Comparison of ENCODE assay signal across 1 cellular context in the genomic region with DNA sequence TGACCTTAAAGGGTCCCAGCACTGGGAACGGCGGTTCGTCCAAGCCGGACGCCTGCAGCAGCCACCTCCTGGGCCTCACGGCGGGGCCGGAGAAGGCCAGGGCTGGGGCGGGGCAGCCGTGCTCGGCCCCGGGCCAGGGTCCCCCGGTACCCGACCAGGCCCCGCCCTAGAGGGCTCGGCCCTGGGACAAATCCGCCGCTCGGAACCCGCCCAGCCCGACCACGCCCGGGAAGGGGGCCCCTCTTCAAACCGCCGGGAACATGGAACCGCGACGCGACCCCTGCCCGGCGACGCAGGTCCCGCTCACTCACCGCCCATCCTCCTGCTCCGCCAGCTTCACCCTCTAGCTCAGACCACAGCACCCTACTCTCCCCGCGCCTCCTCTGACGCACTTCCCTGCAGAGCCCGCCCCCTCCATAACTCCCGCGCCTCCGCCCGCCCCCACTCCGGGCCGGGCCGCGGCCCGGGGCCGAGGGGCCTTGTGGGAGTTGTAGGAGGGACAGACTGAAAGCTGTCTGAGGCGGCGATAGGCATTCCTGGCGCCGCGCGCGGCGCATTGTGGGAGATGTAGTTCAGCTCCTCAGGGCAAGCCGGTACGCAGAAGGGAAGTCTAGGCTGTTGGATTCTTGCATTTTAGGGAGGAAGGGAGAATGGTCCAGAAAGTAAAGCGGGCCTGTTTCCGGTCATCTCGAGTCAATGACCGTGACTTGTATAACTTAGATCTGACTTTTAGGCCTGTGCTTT.
TF ChIP-seq lines count a peak whose summit lies in the region.

A gene (minus strand): TSS at position 365 of the 744 bp plus-strand sequence. CDS start 1,478 bp downstream, outside the sequence.

TF ChIP-seq in HepG2, 621 proteins besides CTCF, POLR2A, EP300 and RAD21 (continued from another document and continues in another):
- TF ChIP-seq, protein P1, sequence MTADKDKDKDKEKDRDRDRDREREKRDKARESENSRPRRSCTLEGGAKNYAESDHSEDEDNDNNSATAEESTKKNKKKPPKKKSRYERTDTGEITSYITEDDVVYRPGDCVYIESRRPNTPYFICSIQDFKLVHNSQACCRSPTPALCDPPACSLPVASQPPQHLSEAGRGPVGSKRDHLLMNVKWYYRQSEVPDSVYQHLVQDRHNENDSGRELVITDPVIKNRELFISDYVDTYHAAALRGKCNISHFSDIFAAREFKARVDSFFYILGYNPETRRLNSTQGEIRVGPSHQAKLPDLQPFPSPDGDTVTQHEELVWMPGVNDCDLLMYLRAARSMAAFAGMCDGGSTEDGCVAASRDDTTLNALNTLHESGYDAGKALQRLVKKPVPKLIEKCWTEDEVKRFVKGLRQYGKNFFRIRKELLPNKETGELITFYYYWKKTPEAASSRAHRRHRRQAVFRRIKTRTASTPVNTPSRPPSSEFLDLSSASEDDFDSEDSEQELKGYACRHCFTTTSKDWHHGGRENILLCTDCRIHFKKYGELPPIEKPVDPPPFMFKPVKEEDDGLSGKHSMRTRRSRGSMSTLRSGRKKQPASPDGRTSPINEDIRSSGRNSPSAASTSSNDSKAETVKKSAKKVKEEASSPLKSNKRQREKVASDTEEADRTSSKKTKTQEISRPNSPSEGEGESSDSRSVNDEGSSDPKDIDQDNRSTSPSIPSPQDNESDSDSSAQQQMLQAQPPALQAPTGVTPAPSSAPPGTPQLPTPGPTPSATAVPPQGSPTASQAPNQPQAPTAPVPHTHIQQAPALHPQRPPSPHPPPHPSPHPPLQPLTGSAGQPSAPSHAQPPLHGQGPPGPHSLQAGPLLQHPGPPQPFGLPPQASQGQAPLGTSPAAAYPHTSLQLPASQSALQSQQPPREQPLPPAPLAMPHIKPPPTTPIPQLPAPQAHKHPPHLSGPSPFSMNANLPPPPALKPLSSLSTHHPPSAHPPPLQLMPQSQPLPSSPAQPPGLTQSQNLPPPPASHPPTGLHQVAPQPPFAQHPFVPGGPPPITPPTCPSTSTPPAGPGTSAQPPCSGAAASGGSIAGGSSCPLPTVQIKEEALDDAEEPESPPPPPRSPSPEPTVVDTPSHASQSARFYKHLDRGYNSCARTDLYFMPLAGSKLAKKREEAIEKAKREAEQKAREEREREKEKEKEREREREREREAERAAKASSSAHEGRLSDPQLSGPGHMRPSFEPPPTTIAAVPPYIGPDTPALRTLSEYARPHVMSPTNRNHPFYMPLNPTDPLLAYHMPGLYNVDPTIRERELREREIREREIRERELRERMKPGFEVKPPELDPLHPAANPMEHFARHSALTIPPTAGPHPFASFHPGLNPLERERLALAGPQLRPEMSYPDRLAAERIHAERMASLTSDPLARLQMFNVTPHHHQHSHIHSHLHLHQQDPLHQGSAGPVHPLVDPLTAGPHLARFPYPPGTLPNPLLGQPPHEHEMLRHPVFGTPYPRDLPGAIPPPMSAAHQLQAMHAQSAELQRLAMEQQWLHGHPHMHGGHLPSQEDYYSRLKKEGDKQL (CRISPR knock-in tag; IDR thresholded peaks at IDR 0.05; ENCODE audit: low read depth), result no peak
- TF ChIP-seq NFYB (CRISPR knock-in tag; IDR thresholded peaks at IDR 0.05), result peak; percentile 59
- TF ChIP-seq ZFP62 (CRISPR knock-in tag; IDR thresholded peaks at IDR 0.05), result no peak
- TF ChIP-seq ZNF317 (CRISPR knock-in tag; IDR thresholded peaks at IDR 0.05), result no peak
- TF ChIP-seq ZNF589 (CRISPR knock-in tag; conservative IDR thresholded peaks at IDR 0.05), result no peak
- TF ChIP-seq, protein P2, sequence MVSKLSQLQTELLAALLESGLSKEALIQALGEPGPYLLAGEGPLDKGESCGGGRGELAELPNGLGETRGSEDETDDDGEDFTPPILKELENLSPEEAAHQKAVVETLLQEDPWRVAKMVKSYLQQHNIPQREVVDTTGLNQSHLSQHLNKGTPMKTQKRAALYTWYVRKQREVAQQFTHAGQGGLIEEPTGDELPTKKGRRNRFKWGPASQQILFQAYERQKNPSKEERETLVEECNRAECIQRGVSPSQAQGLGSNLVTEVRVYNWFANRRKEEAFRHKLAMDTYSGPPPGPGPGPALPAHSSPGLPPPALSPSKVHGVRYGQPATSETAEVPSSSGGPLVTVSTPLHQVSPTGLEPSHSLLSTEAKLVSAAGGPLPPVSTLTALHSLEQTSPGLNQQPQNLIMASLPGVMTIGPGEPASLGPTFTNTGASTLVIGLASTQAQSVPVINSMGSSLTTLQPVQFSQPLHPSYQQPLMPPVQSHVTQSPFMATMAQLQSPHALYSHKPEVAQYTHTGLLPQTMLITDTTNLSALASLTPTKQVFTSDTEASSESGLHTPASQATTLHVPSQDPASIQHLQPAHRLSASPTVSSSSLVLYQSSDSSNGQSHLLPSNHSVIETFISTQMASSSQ (IDR thresholded peaks at IDR 0.05; ENCODE audit: low read depth), result no peak
- TF ChIP-seq, protein P2 (CRISPR knock-in tag; IDR thresholded peaks at IDR 0.05; ENCODE audit: borderline replicate concordance), result 0 out of 2 replicates have a peak, but pooled peaks have one; percentile 39
- TF ChIP-seq, protein P3, sequence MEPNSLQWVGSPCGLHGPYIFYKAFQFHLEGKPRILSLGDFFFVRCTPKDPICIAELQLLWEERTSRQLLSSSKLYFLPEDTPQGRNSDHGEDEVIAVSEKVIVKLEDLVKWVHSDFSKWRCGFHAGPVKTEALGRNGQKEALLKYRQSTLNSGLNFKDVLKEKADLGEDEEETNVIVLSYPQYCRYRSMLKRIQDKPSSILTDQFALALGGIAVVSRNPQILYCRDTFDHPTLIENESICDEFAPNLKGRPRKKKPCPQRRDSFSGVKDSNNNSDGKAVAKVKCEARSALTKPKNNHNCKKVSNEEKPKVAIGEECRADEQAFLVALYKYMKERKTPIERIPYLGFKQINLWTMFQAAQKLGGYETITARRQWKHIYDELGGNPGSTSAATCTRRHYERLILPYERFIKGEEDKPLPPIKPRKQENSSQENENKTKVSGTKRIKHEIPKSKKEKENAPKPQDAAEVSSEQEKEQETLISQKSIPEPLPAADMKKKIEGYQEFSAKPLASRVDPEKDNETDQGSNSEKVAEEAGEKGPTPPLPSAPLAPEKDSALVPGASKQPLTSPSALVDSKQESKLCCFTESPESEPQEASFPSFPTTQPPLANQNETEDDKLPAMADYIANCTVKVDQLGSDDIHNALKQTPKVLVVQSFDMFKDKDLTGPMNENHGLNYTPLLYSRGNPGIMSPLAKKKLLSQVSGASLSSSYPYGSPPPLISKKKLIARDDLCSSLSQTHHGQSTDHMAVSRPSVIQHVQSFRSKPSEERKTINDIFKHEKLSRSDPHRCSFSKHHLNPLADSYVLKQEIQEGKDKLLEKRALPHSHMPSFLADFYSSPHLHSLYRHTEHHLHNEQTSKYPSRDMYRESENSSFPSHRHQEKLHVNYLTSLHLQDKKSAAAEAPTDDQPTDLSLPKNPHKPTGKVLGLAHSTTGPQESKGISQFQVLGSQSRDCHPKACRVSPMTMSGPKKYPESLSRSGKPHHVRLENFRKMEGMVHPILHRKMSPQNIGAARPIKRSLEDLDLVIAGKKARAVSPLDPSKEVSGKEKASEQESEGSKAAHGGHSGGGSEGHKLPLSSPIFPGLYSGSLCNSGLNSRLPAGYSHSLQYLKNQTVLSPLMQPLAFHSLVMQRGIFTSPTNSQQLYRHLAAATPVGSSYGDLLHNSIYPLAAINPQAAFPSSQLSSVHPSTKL (CRISPR knock-in tag; IDR thresholded peaks at IDR 0.05), result peak; percentile 33; the same call in 1 of the 2 replicates
- no peak for TF ChIP-seq PCBP1 (IDR thresholded peaks at IDR 0.05; ENCODE audit: borderline replicate concordance, low read depth, low read length)
- TF ChIP-seq, protein P4, sequence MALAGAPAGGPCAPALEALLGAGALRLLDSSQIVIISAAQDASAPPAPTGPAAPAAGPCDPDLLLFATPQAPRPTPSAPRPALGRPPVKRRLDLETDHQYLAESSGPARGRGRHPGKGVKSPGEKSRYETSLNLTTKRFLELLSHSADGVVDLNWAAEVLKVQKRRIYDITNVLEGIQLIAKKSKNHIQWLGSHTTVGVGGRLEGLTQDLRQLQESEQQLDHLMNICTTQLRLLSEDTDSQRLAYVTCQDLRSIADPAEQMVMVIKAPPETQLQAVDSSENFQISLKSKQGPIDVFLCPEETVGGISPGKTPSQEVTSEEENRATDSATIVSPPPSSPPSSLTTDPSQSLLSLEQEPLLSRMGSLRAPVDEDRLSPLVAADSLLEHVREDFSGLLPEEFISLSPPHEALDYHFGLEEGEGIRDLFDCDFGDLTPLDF (CRISPR knock-in tag; IDR thresholded peaks at IDR 0.05), result peak; percentile 59
- TF ChIP-seq KDM6A (CRISPR knock-in tag; IDR thresholded peaks at IDR 0.05; ENCODE audit: low read depth), result no peak
- TF ChIP-seq EED (CRISPR knock-in tag; IDR thresholded peaks at IDR 0.05), result no peak
- TF ChIP-seq, protein P5, sequence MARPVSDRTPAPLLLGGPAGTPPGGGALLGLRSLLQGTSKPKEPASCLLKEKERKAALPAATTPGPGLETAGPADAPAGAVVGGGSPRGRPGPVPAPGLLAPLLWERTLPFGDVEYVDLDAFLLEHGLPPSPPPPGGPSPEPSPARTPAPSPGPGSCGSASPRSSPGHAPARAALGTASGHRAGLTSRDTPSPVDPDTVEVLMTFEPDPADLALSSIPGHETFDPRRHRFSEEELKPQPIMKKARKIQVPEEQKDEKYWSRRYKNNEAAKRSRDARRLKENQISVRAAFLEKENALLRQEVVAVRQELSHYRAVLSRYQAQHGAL (CRISPR knock-in tag; IDR thresholded peaks at IDR 0.05; ENCODE audit: not compliant biosample characterization), result no peak
- no peak for TF ChIP-seq ATM (IDR thresholded peaks at IDR 0.05; ENCODE audit: borderline replicate concordance)
- no peak for TF ChIP-seq PTBP1 (IDR thresholded peaks at IDR 0.05; ENCODE audit: low read depth, low read length, poor library complexity, severe bottlenecking)
- TF ChIP-seq FOXC1 (CRISPR knock-in tag; IDR thresholded peaks at IDR 0.05; ENCODE audit: borderline replicate concordance), result no peak; the same call in 1 of the 2 replicates
- TF ChIP-seq, protein P6, sequence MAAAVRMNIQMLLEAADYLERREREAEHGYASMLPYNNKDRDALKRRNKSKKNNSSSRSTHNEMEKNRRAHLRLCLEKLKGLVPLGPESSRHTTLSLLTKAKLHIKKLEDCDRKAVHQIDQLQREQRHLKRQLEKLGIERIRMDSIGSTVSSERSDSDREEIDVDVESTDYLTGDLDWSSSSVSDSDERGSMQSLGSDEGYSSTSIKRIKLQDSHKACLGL (CRISPR knock-in tag; IDR thresholded peaks at IDR 0.05), result 0 out of 2 replicates have a peak, but pooled peaks have one; percentile 47
- no peak for TF ChIP-seq HNF4G (IDR thresholded peaks at IDR 0.05; ENCODE audit: borderline replicate concordance, low read depth, low read length)
- no peak for TF ChIP-seq HNF4G (CRISPR knock-in tag; IDR thresholded peaks at IDR 0.05; ENCODE audit: borderline replicate concordance, low read depth)
- TF ChIP-seq, protein P7, sequence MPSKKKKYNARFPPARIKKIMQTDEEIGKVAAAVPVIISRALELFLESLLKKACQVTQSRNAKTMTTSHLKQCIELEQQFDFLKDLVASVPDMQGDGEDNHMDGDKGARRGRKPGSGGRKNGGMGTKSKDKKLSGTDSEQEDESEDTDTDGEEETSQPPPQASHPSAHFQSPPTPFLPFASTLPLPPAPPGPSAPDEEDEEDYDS (CRISPR knock-in tag; IDR thresholded peaks at IDR 0.05), result peak; percentile 60; the same call in 1 of the 2 replicates
- TF ChIP-seq FOSL2 (CRISPR knock-in tag; IDR thresholded peaks at IDR 0.05), result no peak
- TF ChIP-seq NRL (CRISPR knock-in tag; IDR thresholded peaks at IDR 0.05; ENCODE audit: borderline replicate concordance), result no peak
- TF ChIP-seq ZNF337 (CRISPR knock-in tag; IDR thresholded peaks at IDR 0.05; ENCODE audit: borderline replicate concordance, low read depth), result no peak
- no peak for TF ChIP-seq MEF2D (CRISPR knock-in tag; IDR thresholded peaks at IDR 0.05)
- TF ChIP-seq, protein P8, sequence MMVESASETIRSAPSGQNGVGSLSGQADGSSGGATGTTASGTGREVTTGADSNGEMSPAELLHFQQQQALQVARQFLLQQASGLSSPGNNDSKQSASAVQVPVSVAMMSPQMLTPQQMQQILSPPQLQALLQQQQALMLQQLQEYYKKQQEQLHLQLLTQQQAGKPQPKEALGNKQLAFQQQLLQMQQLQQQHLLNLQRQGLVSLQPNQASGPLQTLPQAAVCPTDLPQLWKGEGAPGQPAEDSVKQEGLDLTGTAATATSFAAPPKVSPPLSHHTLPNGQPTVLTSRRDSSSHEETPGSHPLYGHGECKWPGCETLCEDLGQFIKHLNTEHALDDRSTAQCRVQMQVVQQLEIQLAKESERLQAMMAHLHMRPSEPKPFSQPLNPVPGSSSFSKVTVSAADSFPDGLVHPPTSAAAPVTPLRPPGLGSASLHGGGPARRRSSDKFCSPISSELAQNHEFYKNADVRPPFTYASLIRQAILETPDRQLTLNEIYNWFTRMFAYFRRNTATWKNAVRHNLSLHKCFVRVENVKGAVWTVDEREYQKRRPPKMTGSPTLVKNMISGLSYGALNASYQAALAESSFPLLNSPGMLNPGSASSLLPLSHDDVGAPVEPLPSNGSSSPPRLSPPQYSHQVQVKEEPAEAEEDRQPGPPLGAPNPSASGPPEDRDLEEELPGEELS (CRISPR knock-in tag; IDR thresholded peaks at IDR 0.05), result peak; percentile 33; the same call in 1 of the 2 replicates
- TF ChIP-seq ZMAT3 (CRISPR knock-in tag; conservative IDR thresholded peaks at IDR 0.05), result no peak
- TF ChIP-seq PAX8 (CRISPR knock-in tag; IDR thresholded peaks at IDR 0.05; ENCODE audit: borderline replicate concordance), result no peak
- no peak for TF ChIP-seq ATF7 (IDR thresholded peaks at IDR 0.05)
- no peak for TF ChIP-seq ATF7 (CRISPR knock-in tag; IDR thresholded peaks at IDR 0.05)
- no peak for TF ChIP-seq DNMT3B (CRISPR knock-in tag; conservative IDR thresholded peaks at IDR 0.05)
- TF ChIP-seq, protein P9, sequence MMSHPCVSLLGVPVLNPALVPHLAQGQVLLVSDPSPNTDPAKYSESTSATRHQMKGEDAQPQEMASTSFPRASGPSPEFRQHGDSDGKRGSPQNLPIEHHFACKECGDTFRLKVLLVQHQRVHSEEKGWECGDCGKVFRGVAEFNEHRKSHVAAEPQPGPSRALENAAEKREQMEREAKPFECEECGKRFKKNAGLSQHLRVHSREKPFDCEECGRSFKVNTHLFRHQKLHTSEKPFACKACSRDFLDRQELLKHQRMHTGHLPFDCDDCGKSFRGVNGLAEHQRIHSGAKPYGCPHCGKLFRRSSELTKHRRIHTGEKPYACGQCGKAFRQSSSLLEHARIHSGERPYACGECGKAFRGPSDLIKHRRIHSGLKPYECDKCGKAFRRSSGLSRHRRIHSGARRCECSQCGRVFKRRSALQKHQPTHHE (CRISPR knock-in tag; IDR thresholded peaks at IDR 0.05; ENCODE audit: borderline replicate concordance), result no peak
- TF ChIP-seq NR3C1 (CRISPR knock-in tag; IDR thresholded peaks at IDR 0.05), result no peak
